In genomic region chr7:45617166-45617565, GRCh38 we compare ENCODE assay signal across 20 cellular contexts. TPM values are rescaled to one million over a fixed set of nuclear protein-coding genes. Genes with fewer than 3 reads are reported as not detected.
A peak's percentile ranks its signal among the peaks of the same experiment; 100 is the strongest.
DNase-seq lines count a peak whose midpoint lies in the region; ATAC-seq, FAIRE-seq and TF ChIP-seq lines count a peak whose summit lies in the region.
"Had no signal": no experiment of that assay in that cellular context is flagged by ENCODE, and none has a peak within 500 bp of the region (broad histone marks: within the 10 kb centered on the region; RNA-seq: fewer than 3 reads in every experiment).

No MANE protein-coding gene starts in this region.

- H3K4me3 ChIP-seq in HepG2 (replicated peaks in 1 of 3; ENCODE audit: insufficient read depth in 1 of 3, low read depth in 2 of 3, low read length in 3 of 3) = no peak overlapping the region
- H3K4me3 ChIP-seq in right lobe of liver = no peak overlapping the region
- H3K4me3 ChIP-seq: GM12878, GM23248, SJSA1 had no signal

- H3K27me3 ChIP-seq in HepG2 (ENCODE audit: control insufficient read depth in 1 of 2, insufficient read depth in 2 of 2, low read length in 2 of 2) (no peaks in the 10 kb centered on the region), right lobe of liver (no peaks in the 10 kb centered on the region)
- H3K27me3 ChIP-seq: SJSA1 had no signal

- POLR2A ChIA-PET in HepG2 (lab: Yijun Ruan, JAX) = no interaction called here

- no peak overlapping the region for H2AFZ ChIP-seq in HepG2 (ENCODE audit: low read length)
- H2AFZ ChIP-seq: GM23248 had no signal

- TF ChIP-seq CTCF in HepG2 (CRISPR knock-in tag; IDR thresholded peaks at IDR 0.05) (no peak), right lobe of liver (IDR thresholded peaks at IDR 0.05) (no peak)

- TF ChIP-seq POLR2A in HepG2 (IDR thresholded peaks at IDR 0.05; ENCODE audit: insufficient read depth in 1 of 2, low read depth in 2 of 2, low read length in 2 of 2) (no peak), right lobe of liver (IDR thresholded peaks at IDR 0.05) (no peak)

- H3K79me2 ChIP-seq in HepG2 (ENCODE audit: insufficient read depth, low read length) = no peaks in the 10 kb centered on the region

- TF ChIP-seq RAD21 in HepG2 (CRISPR knock-in tag; IDR thresholded peaks at IDR 0.05) = no peak

- H3K4me1 ChIP-seq in HepG2 (ENCODE audit: insufficient read depth, low read length) = no peaks in the 10 kb centered on the region
- no peaks in the 10 kb centered on the region for H3K4me1 ChIP-seq in right lobe of liver
- H3K4me1 ChIP-seq: SJSA1 had no signal

- H3K27ac ChIP-seq in HepG2 (ENCODE audit: extremely low read length, insufficient read depth, low read length) (no peak overlapping the region), right lobe of liver (no peak overlapping the region)
- H3K27ac ChIP-seq: 22Rv1, GM23248, SJSA1 had no signal

- no peaks in the 10 kb centered on the region for H4K20me1 ChIP-seq in HepG2 (ENCODE audit: insufficient read depth, low read length)

- H3K9ac ChIP-seq in HepG2 (ENCODE audit: insufficient read depth, low read depth, low read length) = no peak overlapping the region
- H3K9ac ChIP-seq: GM23248 had no signal

- no peak for DNase-seq in HepG2 (ENCODE audit: low spot score)
- DNase-seq in right lobe of liver = no peak
- DNase-seq in ecto neural progenitor cell (ENCODE audit: low spot score) = peak; percentile 42
- DNase-seq in iPS-NIHi7 (ENCODE audit: extremely low spot score) = peak; percentile 80
- no peak for DNase-seq in stimulated activated CD4-positive, alpha-beta T cell treated with anti-CD3 and anti-CD28 coated beads, Interleukin-15, amount 100 ng/mL, for 24 hours
- DNase-seq in central memory CD4-positive, alpha-beta T cell = no peak
- no peak for DNase-seq in HUDEP-2 (lab: John Stamatoyannopoulos, UW; ENCODE audit: unreplicated experiment in 76 of 76)
- DNase-seq: CD4-positive, alpha-beta T cell; GM23248; KBM-7; NCI-H1436; NCI-H2029 treated with DMSO at 0.1 percent for 48 hours; NCI-H2171 treated with DMSO at 0.1 percent for 48 hours; NCI-H446 treated with DMSO at 0.1 percent for 48 hours; NK-92 treated with Interleukin-12 subunit alpha and Interleukin-12 subunit beta, amount 100 ng/mL, for 24 hours had no signal

- ATAC-seq in HepG2 (peak; percentile 44; the same call in 1 of the 3 replicates), right lobe of liver (no peak), HG03045 (IDR thresholded peaks at IDR 0.05; ENCODE audit: unreplicated experiment) (no peak)
- ATAC-seq: GM12878 had no signal

- intact Hi-C loops in HepG2 (cut with micrococcal nuclease; ENCODE audit: unreplicated experiment) (loop anchor here (1.0 kb wide), 1 partner anchor 40 kb away; no protein-coding TSS in a partner anchor), right lobe of liver (cut with DNase I) (no loop called here)

- no TSS peak for BruUV-seq in HepG2 (replicated peaks; lab: Mats Ljungman, UMichigan)

- CTCF ChIA-PET in HepG2 (lab: Yijun Ruan, JAX; ENCODE audit: low intra/inter-chr PET ratio, low total read pairs) = no interaction called here

- TF ChIP-seq EP300 in HepG2 (IDR thresholded peaks at IDR 0.05; ENCODE audit: low read depth in 2 of 2, low read length in 2 of 2) (no peak), HepG2 (CRISPR knock-in tag; IDR thresholded peaks at IDR 0.05; ENCODE audit: borderline replicate concordance) (no peak)

- FAIRE-seq in HepG2 (lab: Jason Lieb, UNC) = no peak
- FAIRE-seq: GM12878, GM18507 had no signal

- WGBS in HepG2 (ENCODE audit: low lambda C conversion rate) = 25% methylated on average over 3 of the region's 3 CpGs
- 17% methylated on average over 1 of the region's 3 CpGs for WGBS in right lobe of liver (ENCODE audit: insufficient coverage, low coverage, low lambda C conversion rate, missing lambda C conversion rate)

- H3K36me3 ChIP-seq in HepG2 (replicated peaks in 1 of 2; ENCODE audit: control insufficient read depth in 1 of 2, insufficient read depth in 2 of 2, low read length in 2 of 2) = no peaks in the 10 kb centered on the region
- no peaks in the 10 kb centered on the region for H3K36me3 ChIP-seq in right lobe of liver
- H3K36me3 ChIP-seq: SJSA1 had no signal

- peaks cover 14% of the 10 kb centered on the region; the same call in 1 of the 2 replicates for H3K9me3 ChIP-seq in HepG2 (ENCODE audit: low read length)
- peaks cover 0 to 5% (median 0%) of the 10 kb centered on the region in 4 donors for H3K9me3 ChIP-seq in right lobe of liver
- H3K9me3 ChIP-seq: SJSA1 had no signal

- in situ Hi-C loops in HepG2 (cut with HindIII; ENCODE audit: extremely low pct_ligation_motif_present, low pct_unique_long_range_greater_than_20kb) = no loop called here

- H3K4me2 ChIP-seq in HepG2 (ENCODE audit: low read depth, low read length) = no peak overlapping the region

TF ChIP-seq in HepG2, 621 proteins besides CTCF, POLR2A, EP300 and RAD21 (continues in another document):
- TF ChIP-seq MXI1 (IDR thresholded peaks at IDR 0.05; ENCODE audit: borderline replicate concordance, low read depth, low read length) (no peak), ARID4A (CRISPR knock-in tag; IDR thresholded peaks at IDR 0.05; ENCODE audit: borderline replicate concordance) (no peak), E2F5 (CRISPR knock-in tag; conservative IDR thresholded peaks at IDR 0.05) (no peak)

RNA-seq across cellular contexts. Expression of gene ADCY1, which starts 43.0 kb away (rescaled TPM):
- total RNA-seq in HepG2 (2016; rRNA removed; fragmentation: Illumina TruSeq; extraction: Trizol) = 0.80 and 1.5 TPM in 2 replicates
- 0.81 and 1.2 TPM in 2 replicates for total RNA-seq in HepG2 (2016; cell fraction: cytosol; rRNA removed; fragmentation: Illumina TruSeq; extraction: Trizol; ENCODE audit: low read depth)
- total RNA-seq in HepG2 (2016; cell fraction: insoluble cytoplasmic fraction; rRNA removed; fragmentation: Illumina TruSeq; extraction: Trizol) = 0.76 and 0.89 TPM in 2 replicates
- total RNA-seq in HepG2 (2016; cell fraction: membrane; rRNA removed; fragmentation: Illumina TruSeq; extraction: Trizol) = 1.7 and 1.9 TPM in 2 replicates
- total RNA-seq in HepG2 (2016; cell fraction: nucleus; rRNA removed; fragmentation: Illumina TruSeq; extraction: Trizol) = 0.63 and 1.2 TPM in 2 replicates
- polyA plus RNA-seq in HepG2 (2011; rRNA removed) = 1.0 and 1.2 TPM in 2 replicates
- 1.2 and 1.4 TPM in 2 replicates for polyA plus RNA-seq in HepG2 (2011; cell fraction: cytosol; rRNA removed)
- 1.0 TPM in 2 replicates for polyA plus RNA-seq in HepG2 (2011; cell fraction: nucleus; rRNA removed)
- 0.47 and 0.72 TPM in 2 replicates for polyA plus RNA-seq in HepG2 (2012)
- 1.3 TPM in 2 replicates for polyA plus RNA-seq in HepG2 (2016; cell fraction: cytosol; fragmentation: Illumina TruSeq; extraction: Trizol; ENCODE audit: low read depth)
- 0.51 and 0.62 TPM in 2 replicates for polyA plus RNA-seq in HepG2 (2016; cell fraction: insoluble cytoplasmic fraction; fragmentation: Illumina TruSeq; extraction: Trizol; ENCODE audit: low read depth)
- 1.5 and 1.6 TPM in 2 replicates for polyA plus RNA-seq in HepG2 (2016; cell fraction: membrane; fragmentation: Illumina TruSeq; extraction: Trizol; ENCODE audit: low read depth)
- polyA plus RNA-seq in HepG2 (2016; cell fraction: nucleus; fragmentation: Illumina TruSeq; extraction: Trizol; ENCODE audit: insufficient read depth, low read depth) = 0.71 and 1.2 TPM in 2 replicates
- polyA minus RNA-seq in HepG2 (2011; rRNA and poly(A)+ RNA removed; ENCODE audit: low replicate concordance) = 1.9 TPM in 1 of 2 replicates, not detected in the other
- 0.30 and 0.35 TPM in 2 replicates for polyA minus RNA-seq in HepG2 (2011; cell fraction: cytosol; rRNA and poly(A)+ RNA removed)
- polyA minus RNA-seq in HepG2 (2011; cell fraction: nucleus; rRNA and poly(A)+ RNA removed) = 0.64 and 1.6 TPM in 2 replicates
- total RNA-seq in right lobe of liver = 10 to 100 TPM in 2 of 6 experiments, 1 to 10 TPM in 4; 7.2 to 17.6 (median 9.3) TPM
- polyA plus RNA-seq: GM23248 had no signal

Comparison
In these comparisons a context has a peak if more than half of its experiments do, and no peak if none do; other contexts are left out.
1. DNase-seq: peak in ecto neural progenitor cell (single experiment) and iPS-NIHi7 (single experiment); none in HepG2 (single experiment), right lobe of liver (0 of 3), stimulated activated CD4-positive, alpha-beta T cell treated with anti-CD3 and anti-CD28 coated beads, Interleukin-15, amount 100 ng/mL, for 24 hours (single experiment), central memory CD4-positive, alpha-beta T cell (single experiment) and HUDEP-2 (0 of 76).